In the genomic region with DNA sequence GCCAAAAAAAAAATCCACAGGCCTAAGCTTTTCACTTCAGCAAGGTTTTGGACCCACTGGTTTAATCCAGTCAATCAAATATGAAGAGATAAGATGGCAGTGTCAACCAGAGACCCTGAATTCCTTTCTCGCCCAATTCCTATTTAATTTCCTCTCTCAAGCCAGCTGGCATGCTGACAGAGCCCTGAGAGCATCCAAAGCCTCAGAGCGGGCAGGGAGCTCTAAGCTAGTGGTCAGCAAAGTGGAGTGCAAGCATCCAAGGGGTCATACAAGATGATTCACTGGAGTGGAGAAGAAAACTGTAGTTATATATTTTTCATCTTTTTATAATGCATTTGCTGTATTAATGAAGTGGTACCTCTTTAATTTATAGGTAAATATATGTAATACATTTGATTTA, we compare ENCODE assay signal across 18 cellular contexts.
"Had no signal": no experiment of that assay in that cellular context is flagged by ENCODE, and none has a peak within 500 bp of the region (broad histone marks: within the 10 kb centered on the region; RNA-seq: fewer than 3 reads in every experiment).

No MANE protein-coding gene starts in this region.

- H3K4me1 Mint-ChIP-seq: mesothelial cell of epicardium; naive thymus-derived CD4-positive, alpha-beta T cell had no signal

- H3K27ac Mint-ChIP-seq: mesothelial cell of epicardium; naive thymus-derived CD4-positive, alpha-beta T cell had no signal

- H3K9me3 ChIP-seq: gastroesophageal sphincter, left lung, lower lobe of right lung, mucosa of descending colon had no signal

- H3K79me2 ChIP-seq: hepatocyte had no signal

- DNase-seq: dermis blood vessel endothelial cell; dorsolateral prefrontal cortex; effector CD4-positive, alpha-beta T cell; effector memory CD4-positive, alpha-beta T cell; foreskin keratinocyte; heart left ventricle; left cardiac atrium; left lung; left ventricle myocardium superior; lower lobe of right lung; mesenchymal stem cell; mucosa of descending colon; naive thymus-derived CD4-positive, alpha-beta T cell had no signal

- H3K27ac ChIP-seq: coronary artery, dorsolateral prefrontal cortex, esophagus muscularis mucosa, foreskin keratinocyte, gastroesophageal sphincter, heart left ventricle, hepatocyte, left lung, lower lobe of right lung had no signal

- H3K4me1 ChIP-seq: esophagus muscularis mucosa, foreskin keratinocyte, gastroesophageal sphincter, heart left ventricle, left lung, lower lobe of right lung had no signal

- H3K36me3 Mint-ChIP-seq: mesothelial cell of epicardium; naive thymus-derived CD4-positive, alpha-beta T cell had no signal

- H3K4me3 ChIP-seq: coronary artery, dorsolateral prefrontal cortex, esophagus muscularis mucosa, gastroesophageal sphincter, heart left ventricle, hepatocyte, left lung, lower lobe of right lung, mucosa of descending colon had no signal

- H3K36me3 ChIP-seq: esophagus muscularis mucosa, gastroesophageal sphincter, heart left ventricle, left lung, lower lobe of right lung had no signal

- H3K4me3 Mint-ChIP-seq: mesothelial cell of epicardium; naive thymus-derived CD4-positive, alpha-beta T cell had no signal

- H2AFZ ChIP-seq: hepatocyte had no signal

- H3K4me2 ChIP-seq: hepatocyte had no signal

- H3K27me3 ChIP-seq: esophagus muscularis mucosa, foreskin keratinocyte, gastroesophageal sphincter, hepatocyte, left lung had no signal
